ENCODE assay signal across 10 cellular contexts in the genomic region with DNA sequence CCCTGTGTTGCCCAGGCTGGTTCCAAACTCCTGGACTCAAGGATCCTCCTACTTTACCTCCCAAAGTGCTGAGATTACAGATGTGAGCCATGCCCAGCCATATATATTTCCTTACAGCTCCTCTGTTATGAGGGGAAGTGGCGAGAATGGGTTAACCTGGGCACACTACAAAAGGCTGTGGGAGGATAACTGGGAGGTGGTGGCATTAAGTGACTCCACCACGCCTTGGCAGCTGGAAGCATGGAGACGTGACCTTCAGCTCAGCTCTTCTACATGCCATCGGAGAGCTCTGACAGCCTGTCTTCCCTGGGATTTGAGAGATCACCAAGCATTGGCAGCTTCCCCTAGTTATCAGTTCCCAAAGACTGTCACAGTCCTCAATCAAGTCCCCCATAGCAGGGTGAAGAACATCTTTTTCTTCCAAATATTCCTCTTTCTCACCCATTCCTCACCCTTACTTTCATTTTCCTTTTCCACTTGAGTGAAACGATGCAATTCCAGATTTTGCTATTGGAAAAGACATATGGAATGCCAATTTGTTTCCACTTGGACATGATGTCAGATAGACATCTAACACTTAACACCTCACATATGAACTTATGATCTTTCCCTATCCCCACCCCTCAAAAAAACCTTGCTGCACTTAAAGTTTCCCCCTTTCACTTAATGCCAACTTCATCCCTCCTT. TPM values are rescaled to one million over a fixed set of nuclear protein-coding genes. Genes with fewer than 3 reads are reported as not detected.
A peak's percentile ranks its signal among the peaks of the same experiment; 100 is the strongest.
DNase-seq lines count a peak whose midpoint lies in the region; FAIRE-seq and TF ChIP-seq lines count a peak whose summit lies in the region.
"Had no signal": no experiment of that assay in that cellular context is flagged by ENCODE, and none has a peak within 500 bp of the region (broad histone marks: within the 10 kb centered on the region; RNA-seq: fewer than 3 reads in every experiment).

No MANE protein-coding gene starts in this region.

- 14 to 35% (median 35%) methylated on average over 5 of the region's 5 CpGs for WGBS in small intestine, 3 donors

- no peak for TF ChIP-seq CTCF in foreskin fibroblast (IDR thresholded peaks at IDR 0.05; ENCODE audit: low read depth, low read length)
- TF ChIP-seq CTCF in GM13977 (IDR thresholded peaks at IDR 0.05; ENCODE audit: extremely low read depth, insufficient read depth, missing control alignments) = no peak

- peak overlapping the region in 1 of 2 donors; percentile 65 for H3K27ac ChIP-seq in small intestine (ENCODE audit: low read depth in 1 of 2, low read length in 1 of 2)

- peak; percentile 26 for DNase-seq in H4 (ENCODE audit: low spot score)
- peak; percentile 36 for DNase-seq in SK-MEL-5 (ENCODE audit: low read depth, low spot score)
- DNase-seq in foreskin fibroblast = no peak
- DNase-seq in small intestine = peak; percentile 55
- DNase-seq in pons (ENCODE audit: low spot score) = no peak
- DNase-seq in GM13977 (ENCODE audit: low spot score) = no peak
- DNase-seq in NCI-H510A (lab: John Stamatoyannopoulos, UW) = no peak
- DNase-seq: activated gamma-delta T cell treated with Interleukin-2 at 50 U/mL for 16 hours, KBM-7 had no signal

- peak overlapping the region; percentile 23 to 41 for H3K4me3 ChIP-seq in foreskin fibroblast (ENCODE audit: low read depth in 1 of 2, low read length in 2 of 2)
- H3K4me3 ChIP-seq in small intestine (ENCODE audit: low read depth in 1 of 2, low read length in 2 of 2) = no peak overlapping the region

- in situ Hi-C loops in SK-MEL-5 (cut with HindIII; ENCODE audit: low pct_unique_long_range_greater_than_20kb, low sequenced_read_pairs) = no loop called here
- in situ Hi-C loops in GM13977 (cut with MboI; ENCODE audit: low pct_unique_long_range_greater_than_20kb, low sequenced_read_pairs, unreplicated experiment) = no loop called here

- H3K27me3 ChIP-seq in small intestine (ENCODE audit: control insufficient read depth in 2 of 2, insufficient read depth in 2 of 2, low read length in 2 of 2) = no peaks in the 10 kb centered on the region

- no peaks in the 10 kb centered on the region for H3K9me3 ChIP-seq in small intestine (ENCODE audit: control insufficient read depth, low read depth)

- no peak for FAIRE-seq in small intestine (lab: Jason Lieb, UNC)
- FAIRE-seq: TTC549 had no signal

- peaks cover 4 to 21% of the 10 kb centered on the region in 2 donors for H3K4me1 ChIP-seq in small intestine (ENCODE audit: control insufficient read depth in 2 of 2, insufficient read depth in 1 of 2, low read depth in 1 of 2, low read length in 1 of 2)

- no peaks in the 10 kb centered on the region for H3K36me3 ChIP-seq in small intestine (ENCODE audit: control insufficient read depth in 2 of 2, insufficient read depth in 2 of 2, low read length in 2 of 2)

RNA-seq across cellular contexts. Expression of a gene that starts 48.5 kb away (rescaled TPM):
- total RNA-seq in H4 (2014; rRNA removed; shearing (Covaris generic)) = 19.5 and 25.1 TPM in 2 replicates
- 108 and 115 TPM in 2 replicates for total RNA-seq in SK-MEL-5 (2014; rRNA removed; shearing (Covaris generic))
- polyA plus RNA-seq in SK-MEL-5 (2015; cell fraction: cytosol; rRNA removed) = 132 and 167 TPM in 2 replicates
- 128 and 165 TPM in 2 replicates for polyA plus RNA-seq in SK-MEL-5 (2015; cell fraction: nucleus; rRNA removed)
- 10 to 100 TPM in 1 of 3 donors, 1 to 10 TPM in 1, under 1 TPM in 1; 0.22 to 10.7 (median 2.2) TPM for polyA plus RNA-seq in small intestine

Comparison
In these comparisons a context has a peak if more than half of its experiments do, and no peak if none do; other contexts are left out.
1. DNase-seq: peak in H4 (single experiment), SK-MEL-5 (single experiment) and small intestine (single experiment); none in foreskin fibroblast (0 of 2), pons (single experiment), GM13977 (single experiment) and NCI-H510A (single experiment).
2. H3K4me3 ChIP-seq: peak in foreskin fibroblast (2 of 2); none in small intestine (0 of 2).